ENCODE assay signal across 1 cellular context in the genomic region with DNA sequence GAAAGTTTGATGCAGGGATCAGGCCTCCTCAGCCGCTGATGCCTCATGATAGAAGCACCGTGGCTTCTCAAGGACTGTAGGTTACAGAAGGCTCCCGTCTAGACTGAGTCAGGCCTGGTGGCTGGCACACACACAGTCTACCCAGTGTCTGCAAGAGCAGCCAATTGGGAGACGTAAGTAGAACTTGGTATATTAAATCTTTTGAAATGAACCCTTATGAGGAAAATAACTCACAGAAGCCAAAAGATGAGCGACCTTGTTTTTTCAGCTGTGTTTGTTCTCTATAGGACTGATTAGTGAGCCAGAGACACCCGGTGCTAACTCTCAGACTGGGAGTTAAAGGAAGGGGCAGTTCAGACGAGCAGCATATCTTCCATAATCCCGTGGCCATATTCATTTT.
TF ChIP-seq lines count a peak whose summit lies in the region.

No MANE protein-coding gene starts in this region.

TF ChIP-seq in GM23338, 12 proteins besides CTCF, POLR2A, EP300 and RAD21 (continued from another document):
- TF ChIP-seq, protein P1, sequence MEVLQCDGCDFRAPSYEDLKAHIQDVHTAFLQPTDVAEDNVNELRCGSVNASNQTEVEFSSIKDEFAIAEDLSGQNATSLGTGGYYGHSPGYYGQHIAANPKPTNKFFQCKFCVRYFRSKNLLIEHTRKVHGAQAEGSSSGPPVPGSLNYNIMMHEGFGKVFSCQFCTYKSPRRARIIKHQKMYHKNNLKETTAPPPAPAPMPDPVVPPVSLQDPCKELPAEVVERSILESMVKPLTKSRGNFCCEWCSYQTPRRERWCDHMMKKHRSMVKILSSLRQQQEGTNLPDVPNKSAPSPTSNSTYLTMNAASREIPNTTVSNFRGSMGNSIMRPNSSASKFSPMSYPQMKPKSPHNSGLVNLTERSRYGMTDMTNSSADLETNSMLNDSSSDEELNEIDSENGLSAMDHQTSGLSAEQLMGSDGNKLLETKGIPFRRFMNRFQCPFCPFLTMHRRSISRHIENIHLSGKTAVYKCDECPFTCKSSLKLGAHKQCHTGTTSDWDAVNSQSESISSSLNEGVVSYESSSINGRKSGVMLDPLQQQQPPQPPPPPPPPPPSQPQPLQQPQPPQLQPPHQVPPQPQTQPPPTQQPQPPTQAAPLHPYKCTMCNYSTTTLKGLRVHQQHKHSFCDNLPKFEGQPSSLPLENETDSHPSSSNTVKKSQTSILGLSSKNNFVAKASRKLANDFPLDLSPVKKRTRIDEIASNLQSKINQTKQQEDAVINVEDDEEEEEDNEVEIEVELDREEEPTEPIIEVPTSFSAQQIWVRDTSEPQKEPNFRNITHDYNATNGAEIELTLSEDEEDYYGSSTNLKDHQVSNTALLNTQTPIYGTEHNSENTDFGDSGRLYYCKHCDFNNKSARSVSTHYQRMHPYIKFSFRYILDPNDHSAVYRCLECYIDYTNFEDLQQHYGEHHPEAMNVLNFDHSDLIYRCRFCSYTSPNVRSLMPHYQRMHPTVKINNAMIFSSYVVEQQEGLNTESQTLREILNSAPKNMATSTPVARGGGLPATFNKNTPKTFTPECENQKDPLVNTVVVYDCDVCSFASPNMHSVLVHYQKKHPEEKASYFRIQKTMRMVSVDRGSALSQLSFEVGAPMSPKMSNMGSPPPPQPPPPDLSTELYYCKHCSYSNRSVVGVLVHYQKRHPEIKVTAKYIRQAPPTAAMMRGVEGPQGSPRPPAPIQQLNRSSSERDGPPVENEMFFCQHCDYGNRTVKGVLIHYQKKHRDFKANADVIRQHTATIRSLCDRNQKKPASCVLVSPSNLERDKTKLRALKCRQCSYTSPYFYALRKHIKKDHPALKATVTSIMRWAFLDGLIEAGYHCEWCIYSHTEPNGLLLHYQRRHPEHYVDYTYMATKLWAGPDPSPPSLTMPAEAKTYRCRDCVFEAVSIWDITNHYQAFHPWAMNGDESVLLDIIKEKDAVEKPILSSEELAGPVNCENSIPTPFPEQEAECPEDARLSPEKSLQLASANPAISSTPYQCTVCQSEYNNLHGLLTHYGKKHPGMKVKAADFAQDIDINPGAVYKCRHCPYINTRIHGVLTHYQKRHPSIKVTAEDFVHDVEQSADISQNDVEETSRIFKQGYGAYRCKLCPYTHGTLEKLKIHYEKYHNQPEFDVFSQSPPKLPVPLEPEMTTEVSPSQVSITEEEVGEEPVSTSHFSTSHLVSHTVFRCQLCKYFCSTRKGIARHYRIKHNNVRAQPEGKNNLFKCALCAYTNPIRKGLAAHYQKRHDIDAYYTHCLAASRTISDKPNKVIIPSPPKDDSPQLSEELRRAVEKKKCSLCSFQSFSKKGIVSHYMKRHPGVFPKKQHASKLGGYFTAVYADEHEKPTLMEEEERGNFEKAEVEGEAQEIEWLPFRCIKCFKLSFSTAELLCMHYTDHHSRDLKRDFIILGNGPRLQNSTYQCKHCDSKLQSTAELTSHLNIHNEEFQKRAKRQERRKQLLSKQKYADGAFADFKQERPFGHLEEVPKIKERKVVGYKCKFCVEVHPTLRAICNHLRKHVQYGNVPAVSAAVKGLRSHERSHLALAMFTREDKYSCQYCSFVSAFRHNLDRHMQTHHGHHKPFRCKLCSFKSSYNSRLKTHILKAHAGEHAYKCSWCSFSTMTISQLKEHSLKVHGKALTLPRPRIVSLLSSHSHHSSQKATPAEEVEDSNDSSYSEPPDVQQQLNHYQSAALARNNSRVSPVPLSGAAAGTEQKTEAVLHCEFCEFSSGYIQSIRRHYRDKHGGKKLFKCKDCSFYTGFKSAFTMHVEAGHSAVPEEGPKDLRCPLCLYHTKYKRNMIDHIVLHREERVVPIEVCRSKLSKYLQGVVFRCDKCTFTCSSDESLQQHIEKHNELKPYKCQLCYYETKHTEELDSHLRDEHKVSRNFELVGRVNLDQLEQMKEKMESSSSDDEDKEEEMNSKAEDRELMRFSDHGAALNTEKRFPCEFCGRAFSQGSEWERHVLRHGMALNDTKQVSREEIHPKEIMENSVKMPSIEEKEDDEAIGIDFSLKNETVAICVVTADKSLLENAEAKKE (CRISPR knock-in tag; IDR thresholded peaks at IDR 0.05): no peak
- no peak for TF ChIP-seq NANOG (IDR thresholded peaks at IDR 0.05; ENCODE audit: borderline replicate concordance)
- no peak for TF ChIP-seq CREB1 (CRISPR knock-in tag; IDR thresholded peaks at IDR 0.05; ENCODE audit: low read depth)
- TF ChIP-seq ZNF331 (CRISPR knock-in tag; IDR thresholded peaks at IDR 0.05; ENCODE audit: low read depth): no peak
TF ChIP-seq in GM23338: peak in this region for 0.
